ENCODE assay signal across 1 cellular context in genomic region chr11:43358670-43359431, GRCh38.
TF ChIP-seq lines count a peak whose summit lies in the region.

Gene TTC17, plus strand, starts transcription at chr11:43358920. Its CDS starts 35 bp downstream, at chr11:43358955.

TF ChIP-seq in H1, 55 proteins besides CTCF, POLR2A, EP300 and RAD21 (continued from another document):
- TF ChIP-seq BCL11A (IDR thresholded peaks at IDR 0.05; ENCODE audit: low read depth in 2 of 2, low read length in 2 of 2) (no peak), CHD7 (IDR thresholded peaks at IDR 0.05; ENCODE audit: insufficient replicate concordance, low read length) (no peak), ASH2L (IDR thresholded peaks at IDR 0.05; ENCODE audit: low read length) (peak; percentile 99), EZH2 (IDR thresholded peaks at IDR 0.05; ENCODE audit: low read depth, low read length, severe bottlenecking) (no peak), TAF1 (IDR thresholded peaks at IDR 0.05; ENCODE audit: low read depth, low read length) (peak; percentile 97), TEAD4 (IDR thresholded peaks at IDR 0.05; ENCODE audit: low read depth, low read length) (0 out of 2 replicates have a peak, but pooled peaks have one; percentile 1), SRF (IDR thresholded peaks at IDR 0.05; ENCODE audit: low read depth, low read length) (no peak), YY1 (IDR thresholded peaks at IDR 0.05; ENCODE audit: low read depth, low read length) (peak; percentile 99), HDAC6 (IDR thresholded peaks at IDR 0.05; ENCODE audit: low read depth, low read length) (no peak), POLR2AphosphoS5 (IDR thresholded peaks at IDR 0.05; ENCODE audit: low read depth, low read length) (peak; percentile 97), CHD1 (IDR thresholded peaks at IDR 0.05; ENCODE audit: low read depth, low read length) (no peak), SAP30 (IDR thresholded peaks at IDR 0.05; ENCODE audit: insufficient read depth, insufficient replicate concordance, low read length) (no peak), NRF1 (IDR thresholded peaks at IDR 0.05; ENCODE audit: low read depth, low read length) (no peak), RBBP5 (IDR thresholded peaks at IDR 0.05; ENCODE audit: borderline replicate concordance, low read depth, low read length) (peak; percentile 100), SIRT6 (IDR thresholded peaks at IDR 0.05; ENCODE audit: low read length) (no peak), CEBPB (IDR thresholded peaks at IDR 0.05; ENCODE audit: low read depth, low read length) (no peak), FOSL1 (IDR thresholded peaks at IDR 0.05; ENCODE audit: insufficient read depth, low read depth, low read length) (no peak), TCF12 (IDR thresholded peaks at IDR 0.05; ENCODE audit: low read depth, low read length) (no peak), ATF2 (IDR thresholded peaks at IDR 0.05; ENCODE audit: low read length) (no peak), NANOG (IDR thresholded peaks at IDR 0.05; ENCODE audit: insufficient read depth, low read depth, low read length, poor library complexity, severe bottlenecking) (no peak), RXRA (IDR thresholded peaks at IDR 0.05; ENCODE audit: insufficient read depth, low read depth, low read length) (no peak), CTBP2 (IDR thresholded peaks at IDR 0.05; ENCODE audit: borderline replicate concordance, insufficient read depth, insufficient read length, low read length) (no peak), JUN (IDR thresholded peaks at IDR 0.05; ENCODE audit: low read depth, low read length) (no peak), PHF8 (conservative IDR thresholded peaks at IDR 0.05; ENCODE audit: low read depth, low read length) (peak; percentile 100), E2F6 (IDR thresholded peaks at IDR 0.05) (peak; percentile 53), ZNF274 (IDR thresholded peaks at IDR 0.05; ENCODE audit: borderline replicate concordance, extremely low read depth, low read length) (no peak), SUZ12 (IDR thresholded peaks at IDR 0.05; ENCODE audit: low read length) (no peak), ATF3 (IDR thresholded peaks at IDR 0.05; ENCODE audit: insufficient read depth, low read depth, low read length) (no peak), TBP (IDR thresholded peaks at IDR 0.05; ENCODE audit: low read depth, low read length) (peak; percentile 87), KDM5A (IDR thresholded peaks at IDR 0.05; ENCODE audit: low read length) (peak; percentile 73), KDM4A (IDR thresholded peaks at IDR 0.05; ENCODE audit: low read depth, low read length, severe bottlenecking) (peak; percentile 71), EGR1 (IDR thresholded peaks at IDR 0.05; ENCODE audit: borderline replicate concordance, low read depth, low read length) (no peak), CHD2 (IDR thresholded peaks at IDR 0.05; ENCODE audit: low read length) (no peak), CBX5 (IDR thresholded peaks at IDR 0.05; ENCODE audit: low read depth, low read length) (no peak), SP2 (IDR thresholded peaks at IDR 0.05; ENCODE audit: low read length) (no peak), SIN3A (conservative IDR thresholded peaks at IDR 0.05 in 1 of 2, IDR thresholded peaks at IDR 0.05 in 1 of 2; ENCODE audit: low read depth in 1 of 2, low read length in 2 of 2) (peak in 1 of 2 experiments; percentile 48; a peak in 1 of 4 replicates), MAFK (IDR thresholded peaks at IDR 0.05; ENCODE audit: low read depth, low read length) (no peak)
